ENCODE assay signal across 8 cellular contexts in genomic region chr17:16987830-16988601, GRCh38. TPM values are rescaled to one million over a fixed set of nuclear protein-coding genes. Genes with fewer than 3 reads are reported as not detected.
DNase-seq lines count a peak whose midpoint lies in the region; FAIRE-seq and TF ChIP-seq lines count a peak whose summit lies in the region.

No MANE protein-coding gene starts in this region.

- H3K4me3 ChIP-seq in MM.1S (ENCODE audit: low read length) (peak overlapping the region; percentile 52), esophagus squamous epithelium (peak overlapping the region in 1 of 4 donors; percentile 15), neuronal stem cell (ENCODE audit: low read length in 2 of 2) (no peak overlapping the region), Caco-2 (ENCODE audit: low read depth, low read length) (no peak overlapping the region)

- peak; percentile 99 for FAIRE-seq in GM12891 (lab: Jason Lieb, UNC)

- H3K36me3 ChIP-seq in MM.1S (replicated peaks; ENCODE audit: insufficient read depth, low read length) (no peaks in the 10 kb centered on the region), esophagus squamous epithelium (no peaks in the 10 kb centered on the region), neuronal stem cell (replicated peaks in 1 of 2; ENCODE audit: control insufficient read depth in 2 of 2, insufficient read depth in 2 of 2, low read length in 2 of 2) (no peaks in the 10 kb centered on the region), Caco-2 (ENCODE audit: control insufficient read depth, insufficient read depth, low read length) (no peaks in the 10 kb centered on the region)

- no peak overlapping the region for H3K27ac Mint-ChIP-seq in H9
- no peak overlapping the region for H3K27ac Mint-ChIP-seq in Caco-2 (ENCODE audit: unreplicated experiment)

- BruUV-seq in Caco-2 (replicated peaks; lab: Mats Ljungman, UMichigan), result no TSS peak

- POLR2A ChIA-PET in Caco-2 (lab: Charles Lee), result no interaction called here

- H4K8ac ChIP-seq in H9 (replicated peaks; ENCODE audit: insufficient read length, low read depth, low read length) (no peak overlapping the region), neuronal stem cell (ENCODE audit: low read depth, low read length) (no peak overlapping the region)

- no peaks in the 10 kb centered on the region for H3K9me2 ChIP-seq in MM.1S (replicated peaks; ENCODE audit: insufficient read depth, low read length)

- H3K9me3 ChIP-seq in H9 (ENCODE audit: control insufficient read depth, low read depth, low read length) (no peaks in the 10 kb centered on the region), MM.1S (replicated peaks; ENCODE audit: insufficient read depth, low read length) (no peaks in the 10 kb centered on the region), esophagus squamous epithelium (no peaks in the 10 kb centered on the region), neuronal stem cell (replicated peaks in 1 of 2; ENCODE audit: control insufficient read depth in 2 of 2, insufficient read depth in 1 of 2, low read depth in 1 of 2, low read length in 2 of 2) (no peaks in the 10 kb centered on the region), Caco-2 (no peaks in the 10 kb centered on the region)

- H2BK120ac ChIP-seq in H9 (ENCODE audit: low read depth, low read length, poor library complexity, severe bottlenecking) (no peak overlapping the region), neuronal stem cell (ENCODE audit: low read depth, low read length) (peak overlapping the region; percentile 13)

- peaks cover 46% of the 10 kb centered on the region for H3F3A ChIP-seq in MM.1S (ENCODE audit: insufficient read depth, low read length)

- DNase-seq in GM12891 (ENCODE audit: insufficient read length, low spot score), result peak; percentile 75
- DNase-seq in H9, result peak; percentile 76
- DNase-seq in MM.1S, result peak; percentile 99
- peak; percentile 72 to 77 for DNase-seq in activated CD4-positive, alpha-beta T cell treated with anti-CD3 and anti-CD28 coated beads, Interleukin-2, amount 50 U/mL, for 48 hours
- DNase-seq in esophagus squamous epithelium (lab: John Stamatoyannopoulos, UW), result peak; percentile 60
- DNase-seq in neuronal stem cell (ENCODE audit: low spot score), result no peak
- DNase-seq in ureter (ENCODE audit: low spot score), result peak; percentile 68
- no peak for DNase-seq in Caco-2

- H3K27me3 Mint-ChIP-seq in H9 (ENCODE audit: low read depth) (no peaks in the 10 kb centered on the region), Caco-2 (ENCODE audit: insufficient read depth, unreplicated experiment) (no peaks in the 10 kb centered on the region)

- WGBS in H9 (ENCODE audit: extremely low coverage, insufficient read length, low lambda C conversion rate), result no CpG with 5 or more reads among the region's 11 CpGs
- 30 to 40% methylated on average over 6 to 9 of the region's 11 CpGs for WGBS in esophagus squamous epithelium, 2 donors
- WGBS in neuronal stem cell (ENCODE audit: extremely low coverage in 2 of 2, insufficient read length in 2 of 2, insufficient replicate concordance in 1 of 2), 2 donors, result no CpG with 5 or more reads among the region's 11 CpGs

- TF ChIP-seq CTCF in H9 (conservative IDR thresholded peaks at IDR 0.05), result no peak
- TF ChIP-seq CTCF in MM.1S (IDR thresholded peaks at IDR 0.05; ENCODE audit: low read length), result no peak
- no peak for TF ChIP-seq CTCF in esophagus squamous epithelium (IDR thresholded peaks at IDR 0.05)
- no peak for TF ChIP-seq CTCF in Caco-2 (IDR thresholded peaks at IDR 0.05; ENCODE audit: insufficient read depth in 1 of 2, low read depth in 1 of 2, low read length in 1 of 2, severe bottlenecking in 1 of 2, unreplicated experiment in 1 of 2)

- no peaks in the 10 kb centered on the region for H3K4me1 ChIP-seq in H9 (ENCODE audit: insufficient read depth, low read length)
- H3K4me1 ChIP-seq in MM.1S (ENCODE audit: low read length), result peaks cover 53% of the 10 kb centered on the region
- peaks cover 0 to 19% (median 4%) of the 10 kb centered on the region in 3 donors for H3K4me1 ChIP-seq in esophagus squamous epithelium
- peaks cover 0 to 2% of the 10 kb centered on the region in 2 donors for H3K4me1 ChIP-seq in neuronal stem cell (ENCODE audit: control insufficient read depth in 2 of 2, insufficient read depth in 1 of 2, low read depth in 1 of 2, low read length in 2 of 2)
- no peaks in the 10 kb centered on the region for H3K4me1 ChIP-seq in Caco-2

- H3K4ac ChIP-seq in H9 (ENCODE audit: low read depth, low read length), result no peak overlapping the region
- no peak overlapping the region for H3K4ac ChIP-seq in neuronal stem cell (ENCODE audit: low read length)

- no peaks in the 10 kb centered on the region for H3K23me2 ChIP-seq in H9 (ENCODE audit: insufficient read length, low read depth, low read length, poor library complexity, severe bottlenecking)

- H2BK15ac ChIP-seq in H9 (ENCODE audit: low read depth, low read length) (no peak overlapping the region), neuronal stem cell (ENCODE audit: low read length) (no peak overlapping the region)

- no peak overlapping the region for H3K4me3 Mint-ChIP-seq in H9
- no peak overlapping the region for H3K4me3 Mint-ChIP-seq in Caco-2 (ENCODE audit: unreplicated experiment)

- H3K36me3 Mint-ChIP-seq in H9 (ENCODE audit: insufficient read depth in 1 of 3, low read depth in 3 of 3) (no peaks in the 10 kb centered on the region; a peak in 1 of 7 replicates), Caco-2 (ENCODE audit: insufficient read depth, unreplicated experiment) (no peaks in the 10 kb centered on the region)

- H3K18ac ChIP-seq in H9 (ENCODE audit: insufficient read length, low read depth, low read length), result no peak overlapping the region
- H3K18ac ChIP-seq in neuronal stem cell (ENCODE audit: low read length), result no peak overlapping the region

- H4K91ac ChIP-seq in H9 (ENCODE audit: insufficient read length, low read depth, low read length) (no peak overlapping the region), neuronal stem cell (ENCODE audit: low read depth, low read length, poor library complexity) (no peak overlapping the region)

- H3K4me2 ChIP-seq in H9 (ENCODE audit: insufficient read depth, insufficient read length, low read length), result no peak overlapping the region
- H3K4me2 ChIP-seq in MM.1S (ENCODE audit: low read depth, low read length), result peak overlapping the region; percentile 84
- no peak overlapping the region for H3K4me2 ChIP-seq in neuronal stem cell (ENCODE audit: insufficient read depth, low read length, poor library complexity, severe bottlenecking)

- H3K79me2 ChIP-seq in H9 (ENCODE audit: insufficient read depth, low read length), result no peaks in the 10 kb centered on the region
- peaks cover 7% of the 10 kb centered on the region; the same call in 1 of the 2 replicates for H3K79me2 ChIP-seq in MM.1S (ENCODE audit: low read length)

- H3K27ac ChIP-seq in H9 (ENCODE audit: insufficient read length, low read depth, low read length) (no peak overlapping the region), MM.1S (ENCODE audit: low read length) (peak overlapping the region; percentile 100), esophagus squamous epithelium (peak overlapping the region in 3 of 4 donors; percentile 42 to 82 (median 70)), neuronal stem cell (replicated peaks; ENCODE audit: low read length) (no peak overlapping the region)

- H2BK12ac ChIP-seq in H9 (ENCODE audit: insufficient read length, low read depth, low read length) (no peak overlapping the region), neuronal stem cell (ENCODE audit: low read length) (no peak overlapping the region)

- no peaks in the 10 kb centered on the region for H4K20me1 ChIP-seq in H9 (ENCODE audit: control insufficient read depth, insufficient read depth, insufficient read length)
- no peaks in the 10 kb centered on the region for H4K20me1 ChIP-seq in MM.1S (ENCODE audit: insufficient read depth, low read length)

- no peak overlapping the region for H3K23ac ChIP-seq in H9 (ENCODE audit: insufficient read length, low read depth, low read length)
- H3K23ac ChIP-seq in neuronal stem cell (ENCODE audit: low read depth, low read length, poor library complexity), result no peak overlapping the region

- H2BK5ac ChIP-seq in H9 (ENCODE audit: insufficient read length, low read length) (no peak overlapping the region), neuronal stem cell (ENCODE audit: low read length) (no peak overlapping the region)

- H2AK5ac ChIP-seq in H9 (ENCODE audit: insufficient read length, low read length), result no peak overlapping the region
- H2AK5ac ChIP-seq in neuronal stem cell (ENCODE audit: low read depth, low read length), result no peak overlapping the region

- H3K9ac ChIP-seq in H9 (ENCODE audit: extremely low read depth, insufficient read length, low read length), result no peak overlapping the region
- H3K9ac ChIP-seq in MM.1S (ENCODE audit: low read length), result peak overlapping the region; percentile 95
- H3K9ac ChIP-seq in neuronal stem cell (ENCODE audit: low read depth, low read length, poor library complexity), result no peak overlapping the region

- H3K9me3 Mint-ChIP-seq in H9 (no peaks in the 10 kb centered on the region), Caco-2 (ENCODE audit: unreplicated experiment) (no peaks in the 10 kb centered on the region)

- CTCF ChIA-PET in Caco-2 (lab: Charles Lee), result no interaction called here

- no peak overlapping the region for H4K5ac ChIP-seq in H9 (ENCODE audit: insufficient read length, low read depth, low read length)

- no peak overlapping the region for H3K56ac ChIP-seq in H9 (ENCODE audit: insufficient read length, low read depth, low read length)

- H3K14ac ChIP-seq in H9 (ENCODE audit: insufficient read depth, low read length) (no peak overlapping the region), neuronal stem cell (ENCODE audit: low read length) (no peak overlapping the region)

- no peaks in the 10 kb centered on the region for H3K79me1 ChIP-seq in H9 (ENCODE audit: insufficient read depth, low read depth, low read length, poor library complexity, severe bottlenecking)
- peaks cover 2% of the 10 kb centered on the region for H3K79me1 ChIP-seq in neuronal stem cell (ENCODE audit: low read depth, low read length)

- intact Hi-C loops in esophagus squamous epithelium (cut with DNase I), result no loop called here
- intact Hi-C loops in Caco-2 (cut with micrococcal nuclease; ENCODE audit: unreplicated experiment), result no loop called here

- no peak overlapping the region for H3T11ph ChIP-seq in H9 (ENCODE audit: low read length)

- peak; percentile 74 for TF ChIP-seq POLR2A in GM12891 (IDR thresholded peaks at IDR 0.05; ENCODE audit: low read depth, low read length)
- TF ChIP-seq POLR2A in esophagus squamous epithelium (IDR thresholded peaks at IDR 0.05), result peak in 1 of 4 donors; percentile 61

- no peak overlapping the region for H2BK20ac ChIP-seq in H9 (ENCODE audit: low read depth, low read length, poor library complexity, severe bottlenecking)

- H3K27me3 ChIP-seq in H9 (ENCODE audit: insufficient read depth, low read length) (no peaks in the 10 kb centered on the region), MM.1S (replicated peaks; ENCODE audit: insufficient read depth, low read length) (no peaks in the 10 kb centered on the region), esophagus squamous epithelium (no peaks in the 10 kb centered on the region), neuronal stem cell (ENCODE audit: control insufficient read depth in 3 of 3, insufficient read depth in 3 of 3, low read depth in 1 of 3, low read length in 3 of 3) (peaks cover 0 to 14% (median 0%) of the 10 kb centered on the region in 3 experiments), Caco-2 (replicated peaks; ENCODE audit: control insufficient read depth, insufficient read depth, low read length) (no peaks in the 10 kb centered on the region)

- H3K4me1 Mint-ChIP-seq in H9, result peaks cover 4 to 7% of the 10 kb centered on the region in 2 experiments
- H3K4me1 Mint-ChIP-seq in Caco-2 (ENCODE audit: low read depth, unreplicated experiment), result no peaks in the 10 kb centered on the region

- no peak overlapping the region for H2AFZ ChIP-seq in H9 (ENCODE audit: low read length)
- no peak overlapping the region for H2AFZ ChIP-seq in MM.1S (ENCODE audit: low read length)
- H2AFZ ChIP-seq in neuronal stem cell (ENCODE audit: low read length), result no peak overlapping the region

RNA-seq across cellular contexts. Expression of gene TNFRSF13B, which starts 16.1 kb away (rescaled TPM):
- polyA plus RNA-seq in GM12891 (2012; ENCODE audit: low read depth, missing spikeins), result 125 TPM
- total RNA-seq in H9 (2021) (0.11 and 0.28 TPM in 2 replicates), esophagus squamous epithelium (not detected), ureter (0.83 TPM), Caco-2 (2022) (not detected in 2 replicates)
- not detected for polyA plus RNA-seq in neuronal stem cell (2013, experiment 1 of 2)
- polyA plus RNA-seq in neuronal stem cell (2013, experiment 2 of 2), result not detected

RNA-seq across cellular contexts. Expression of gene MPRIP, which starts 54.2 kb away (rescaled TPM):
- 68.5 TPM for polyA plus RNA-seq in GM12891 (2012; ENCODE audit: low read depth, missing spikeins)
- total RNA-seq in H9 (2021) (129 and 132 TPM in 2 replicates), esophagus squamous epithelium (100 to 1,000 TPM in 3 of 4 donors, 10 to 100 TPM in 1; 65.7 to 168 (median 147) TPM), ureter (423 TPM), Caco-2 (2022) (284 and 311 TPM in 2 replicates)
- polyA plus RNA-seq in neuronal stem cell (2013, experiment 1 of 2), result 67.7 TPM
- 72.4 TPM for polyA plus RNA-seq in neuronal stem cell (2013, experiment 2 of 2)

Comparison
In these comparisons a context has a peak if more than half of its experiments do, and no peak if none do; other contexts are left out.
1. DNase-seq: peak in GM12891 (single experiment), H9 (single experiment), MM.1S (single experiment), activated CD4-positive, alpha-beta T cell treated with anti-CD3 and anti-CD28 coated beads, Interleukin-2, amount 50 U/mL, for 48 hours (2 of 2), esophagus squamous epithelium (single experiment) and ureter (single experiment); none in neuronal stem cell (single experiment) and Caco-2 (0 of 2).
2. H3K27ac ChIP-seq: peak in MM.1S (single experiment) and esophagus squamous epithelium (3 of 4); none in H9 (single experiment) and neuronal stem cell (single experiment).